9 cellular contexts compared by ENCODE assay signal in the genomic region with DNA sequence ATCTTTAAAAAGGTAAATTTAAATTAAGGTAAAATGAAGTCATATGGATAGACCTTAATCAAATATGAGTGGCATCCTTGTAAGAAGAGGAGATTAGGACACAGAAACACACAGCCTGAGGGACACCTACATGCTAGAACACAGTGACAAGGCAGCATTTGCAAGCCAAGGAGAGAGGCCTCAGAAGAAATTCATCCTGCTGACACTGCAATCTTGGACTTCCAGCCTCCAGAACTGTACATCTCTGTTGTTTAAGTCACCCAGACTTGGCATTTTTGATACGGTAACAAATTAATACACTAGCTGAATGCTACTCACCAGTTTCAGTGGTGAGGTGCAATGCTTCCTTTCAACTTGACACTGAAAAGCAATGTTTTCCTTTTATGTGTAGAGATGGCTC.
"Had no signal": no experiment of that assay in that cellular context is flagged by ENCODE, and none has a peak within 500 bp of the region (broad histone marks: within the 10 kb centered on the region; RNA-seq: fewer than 3 reads in every experiment).

No MANE protein-coding gene starts in this region.

- H3K27ac Mint-ChIP-seq: HFFc6, IgD-negative memory B cell had no signal

- H3K4me3 Mint-ChIP-seq: HFFc6, IgD-negative memory B cell had no signal

- H3K9ac ChIP-seq: KMS-11 had no signal

- H3K27me3 Mint-ChIP-seq: IgD-negative memory B cell had no signal

- ATAC-seq: HCT116 had no signal

- H3K4me1 ChIP-seq: HAP-1 had no signal

- H3K36me3 ChIP-seq: HAP-1 had no signal

- H3K4me3 ChIP-seq: HAP-1 had no signal

- H3K9me3 ChIP-seq: HAP-1 had no signal

- H3K4me1 Mint-ChIP-seq: IgD-negative memory B cell had no signal

- H3K36me3 Mint-ChIP-seq: IgD-negative memory B cell had no signal

- DNase-seq: GOT3, H7, HFFc6, KBM-7 had no signal

- H3K27ac ChIP-seq: HL-60, KMS-11 had no signal

- H3K4me2 ChIP-seq: KMS-11 had no signal
